In the genomic region with DNA sequence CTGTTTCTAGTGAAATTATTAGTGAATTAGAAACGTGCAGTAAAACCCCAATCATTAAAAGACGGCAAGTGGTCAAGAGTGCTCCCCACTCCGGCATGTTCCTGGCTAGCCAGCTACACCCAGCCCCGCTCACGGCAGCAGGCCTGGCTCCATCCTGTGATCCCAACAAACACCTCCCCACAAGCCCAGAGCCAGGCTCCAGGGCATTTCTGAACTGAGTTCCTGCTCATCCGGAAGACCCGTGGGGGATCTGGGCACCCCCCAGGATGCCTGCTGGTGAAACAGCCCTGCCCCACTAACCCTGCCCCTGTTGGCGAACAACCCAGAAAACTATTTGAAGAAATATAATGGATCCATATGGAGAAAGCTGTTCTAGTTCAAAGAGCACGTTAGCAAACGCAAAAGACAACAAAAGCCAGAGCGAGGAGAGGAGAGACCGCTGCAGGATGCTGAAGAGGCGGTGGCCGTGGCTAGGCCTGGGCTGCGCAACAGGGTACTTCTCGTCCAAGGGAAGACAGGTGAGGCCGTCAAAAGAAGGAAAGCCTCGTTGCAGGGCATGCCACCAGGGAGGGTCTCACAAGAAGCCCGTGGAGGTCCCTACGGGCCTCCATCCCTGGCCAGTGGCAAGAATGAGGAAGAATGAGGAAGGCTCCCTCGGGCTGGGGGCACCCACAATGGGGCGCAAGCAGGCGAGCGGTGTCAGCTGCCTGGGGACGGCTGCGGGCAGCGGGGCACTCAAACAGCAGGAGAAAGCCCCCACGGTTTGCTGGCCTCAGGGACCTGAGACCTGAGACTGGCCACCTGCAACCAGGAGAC, we compare ENCODE assay signal across 13 cellular contexts. TPM values are rescaled to one million over a fixed set of nuclear protein-coding genes. Genes with fewer than 3 reads are reported as not detected.
A peak's percentile ranks its signal among the peaks of the same experiment; 100 is the strongest.
DNase-seq lines count a peak whose midpoint lies in the region; ATAC-seq and TF ChIP-seq lines count a peak whose summit lies in the region.
"Had no signal": no experiment of that assay in that cellular context is flagged by ENCODE, and none has a peak within 500 bp of the region (broad histone marks: within the 10 kb centered on the region; RNA-seq: fewer than 3 reads in every experiment).

No MANE protein-coding gene starts in this region.

- H3K36me3 Mint-ChIP-seq in CD14-positive monocyte (peaks cover 89 to 99% of the 10 kb centered on the region in 2 donors), HFFc6 (ENCODE audit: low read depth) (peaks cover 76% of the 10 kb centered on the region)

- H3K27ac ChIP-seq in epithelial cell of prostate (peak overlapping the region; percentile 91), rectal smooth muscle tissue (ENCODE audit: low read depth, low read length) (peak overlapping the region; percentile 90)

- ATAC-seq in GM19463 (IDR thresholded peaks at IDR 0.05; ENCODE audit: unreplicated experiment): no peak
- ATAC-seq: left colon had no signal

- no peak overlapping the region for H3K9ac ChIP-seq in rectal smooth muscle tissue (ENCODE audit: low read length)

- H3K4me1 Mint-ChIP-seq in CD14-positive monocyte (peaks cover 27% of the 10 kb centered on the region), HFFc6 (ENCODE audit: low read depth) (peaks cover 39% of the 10 kb centered on the region)

- H3K9me3 Mint-ChIP-seq in CD14-positive monocyte (peaks cover 0 to 4% (median 0%) of the 10 kb centered on the region in 7 donors), HFFc6 (peaks cover 65% of the 10 kb centered on the region)

- H3K27ac Mint-ChIP-seq in CD14-positive monocyte: peak overlapping the region in 4 of 7 donors; percentile 11 to 59 (median 46)
- H3K27ac Mint-ChIP-seq in HFFc6: peak overlapping the region; percentile 85

- peak; percentile 46 for DNase-seq in CD14-positive monocyte (ENCODE audit: low spot score)
- DNase-seq in HFFc6: no peak
- DNase-seq in epithelial cell of prostate (ENCODE audit: low read depth, low spot score): no peak
- DNase-seq in DMS79 (lab: John Stamatoyannopoulos, UW): no peak
- no peak for DNase-seq in T1000 (lab: John Stamatoyannopoulos, UW)
- DNase-seq in DMS153 treated with DMSO at 0.1 percent for 48 hours (lab: John Stamatoyannopoulos, UW; ENCODE audit: unreplicated experiment): no peak
- DNase-seq: activated CD4-positive, alpha-beta T cell treated with anti-CD3 and anti-CD28 coated beads for 1 hour; activated gamma-delta T cell treated with Interleukin-2 at 50 U/mL for 16 hours; HCEC 1CT; left colon; NCI-H2029 had no signal

- H3K4me3 ChIP-seq in rectal smooth muscle tissue (ENCODE audit: low read length): no peak overlapping the region

- H3K27me3 ChIP-seq in rectal smooth muscle tissue (ENCODE audit: control insufficient read depth, insufficient read depth, low read length): no peaks in the 10 kb centered on the region

- H3K4me3 Mint-ChIP-seq in CD14-positive monocyte: no peak overlapping the region
- H3K4me3 Mint-ChIP-seq in HFFc6: peak overlapping the region; percentile 42

- H3K27me3 Mint-ChIP-seq in CD14-positive monocyte (ENCODE audit: low read depth in 3 of 3): peaks cover 0 to 5% (median 0%) of the 10 kb centered on the region in 3 donors
- peaks cover 96% of the 10 kb centered on the region for H3K27me3 Mint-ChIP-seq in HFFc6 (ENCODE audit: insufficient read depth)

- TF ChIP-seq CTCF in CD14-positive monocyte (IDR thresholded peaks at IDR 0.05) (no peak), HFFc6 (IDR thresholded peaks at IDR 0.05) (no peak)

- intact Hi-C loops in CD14-positive monocyte (cut with micrococcal nuclease): no loop called here

- peaks cover 79% of the 10 kb centered on the region for H3K36me3 ChIP-seq in rectal smooth muscle tissue (ENCODE audit: control insufficient read depth, insufficient read depth, low read length)

- peaks cover 32% of the 10 kb centered on the region for H3K4me1 ChIP-seq in rectal smooth muscle tissue (ENCODE audit: control insufficient read depth, insufficient read depth, low read length)

RNA-seq across cellular contexts. Expression of a gene that starts 19.2 kb away (rescaled TPM):
- polyA plus RNA-seq in CD14-positive monocyte: 10 to 100 TPM; 26.3 to 35.3 TPM
- 100 to 1,000 TPM; 475 to 624 (median 523) TPM for total RNA-seq in HFFc6 (2021; fragmentation: NEBNext Ultra II Directional; extraction: Animal tissue kit (Norgen Biotek cat#: 25700))

RNA-seq across cellular contexts. Expression of a gene that starts 25.4 kb away (rescaled TPM):
- polyA plus RNA-seq in CD14-positive monocyte: 10 to 100 TPM; 47.0 to 60.9 TPM
- total RNA-seq in HFFc6 (2021; fragmentation: NEBNext Ultra II Directional; extraction: Animal tissue kit (Norgen Biotek cat#: 25700)): 100 to 1,000 TPM; 116 to 128 (median 118) TPM

RNA-seq across cellular contexts. Expression of a gene that starts 35.4 kb away (rescaled TPM):
- 10 to 100 TPM; 17.1 to 20.1 TPM for polyA plus RNA-seq in CD14-positive monocyte
- total RNA-seq in HFFc6 (2021; fragmentation: NEBNext Ultra II Directional; extraction: Animal tissue kit (Norgen Biotek cat#: 25700)): 10 to 100 TPM; 12.8 to 15.6 (median 13.6) TPM
